In genomic region chr3:151971814-151972579, GRCh38 we compare ENCODE assay signal across 15 cellular contexts.
A peak's percentile ranks its signal among the peaks of the same experiment; 100 is the strongest.
DNase-seq lines count a peak whose midpoint lies in the region; ATAC-seq, FAIRE-seq and TF ChIP-seq lines count a peak whose summit lies in the region.
"Had no signal": no experiment of that assay in that cellular context is flagged by ENCODE, and none has a peak within 500 bp of the region (broad histone marks: within the 10 kb centered on the region; RNA-seq: fewer than 3 reads in every experiment).

No MANE protein-coding gene starts in this region.

- H3K4me1 ChIP-seq in A549, result peaks cover 61% of the 10 kb centered on the region
- H3K4me1 ChIP-seq: testis had no signal

- H3K4me2 ChIP-seq in A549, result peak overlapping the region; percentile 55

- no peak for TF ChIP-seq EP300 in A549 (IDR thresholded peaks at IDR 0.05)

- peak in 1 of 2 experiments; percentile 26; a peak in 2 of 6 replicates for ATAC-seq in A549
- ATAC-seq: activated CD8-positive, alpha-beta memory T cell treated with anti-CD3 and anti-CD28 coated beads, Interleukin-2, amount 10 ng/mL, durations not matched to agents 7 days and 5 days; naive thymus-derived CD4-positive, alpha-beta T cell had no signal

- FAIRE-seq in A549 (lab: Jason Lieb, UNC), result no peak
- FAIRE-seq: endothelial cell of umbilical vein had no signal

- H3K27ac ChIP-seq in A549, result peak overlapping the region; percentile 18 to 27; a peak in 3 of 6 replicates
- H3K27ac ChIP-seq: testis had no signal

- no peak overlapping the region for H3K4me3 ChIP-seq in A549
- H3K4me3 ChIP-seq: testis had no signal

- DNase-seq in A549 (ENCODE audit: low read depth in 1 of 2, low spot score in 1 of 2) (peak in 1 of 2 experiments; percentile 27), LoVo (ENCODE audit: low spot score) (peak; percentile 77), NCI-H748 (lab: John Stamatoyannopoulos, UW; ENCODE audit: unreplicated experiment) (peak; percentile 86), iris pigment epithelial cell (ENCODE audit: low read depth) (peak; percentile 20), HK-2 (ENCODE audit: unreplicated experiment) (no peak), SKM-1 (lab: John Stamatoyannopoulos, UW; ENCODE audit: unreplicated experiment) (no peak), AG20443 (ENCODE audit: low spot score) (no peak)
- DNase-seq in activated naive CD4-positive, alpha-beta T cell (lab: John Stamatoyannopoulos, UW), result no peak
- DNase-seq: activated CD8-positive, alpha-beta memory T cell treated with anti-CD3 and anti-CD28 coated beads, Interleukin-2, amount 10 ng/mL, durations not matched to agents 7 days and 5 days; caudate nucleus; head of caudate nucleus; naive thymus-derived CD4-positive, alpha-beta T cell; NCI-H1694 treated with DMSO at 0.1 percent for 48 hours; testis had no signal

- no peak for TF ChIP-seq POLR2A in A549 (IDR thresholded peaks at IDR 0.05; ENCODE audit: low read length)

- POLR2A ChIA-PET in A549 (lab: Yijun Ruan, JAX), result no interaction called here

- no peaks in the 10 kb centered on the region for H3K9me3 ChIP-seq in A549
- H3K9me3 ChIP-seq: testis had no signal

- TF ChIP-seq RAD21 in A549 (conservative IDR thresholded peaks at IDR 0.05 in 1 of 2, IDR thresholded peaks at IDR 0.05 in 1 of 2), result no peak

- CTCF ChIA-PET in A549 (lab: Yijun Ruan, JAX), result no interaction called here

- 34% methylated on average over 5 of the region's 5 CpGs for WGBS in A549 (ENCODE audit: missing lambda C conversion rate)

- no peak for TF ChIP-seq CTCF in A549 (IDR thresholded peaks at IDR 0.05)

TF ChIP-seq in A549, 52 proteins besides CTCF, POLR2A, EP300 and RAD21:
- TF ChIP-seq TP53 (CRISPR knock-in tag; IDR thresholded peaks at IDR 0.05) (no peak), GATA3 (IDR thresholded peaks at IDR 0.05; ENCODE audit: borderline replicate concordance) (peak; percentile 31)

Comparison
In these comparisons a context has a peak if more than half of its experiments do, and no peak if none do; other contexts are left out.
1. DNase-seq: peak in LoVo (single experiment), NCI-H748 (single experiment) and iris pigment epithelial cell (single experiment); none in HK-2 (single experiment), activated naive CD4-positive, alpha-beta T cell (0 of 4), SKM-1 (single experiment) and AG20443 (single experiment).